16 cellular contexts compared by ENCODE assay signal in genomic region chr3:41248525-41248924, GRCh38. TPM values are rescaled to one million over a fixed set of nuclear protein-coding genes. Genes with fewer than 3 reads are reported as not detected.
DNase-seq lines count a peak whose midpoint lies in the region; ATAC-seq and TF ChIP-seq lines count a peak whose summit lies in the region.
"Had no signal": no experiment of that assay in that cellular context is flagged by ENCODE, and none has a peak within 500 bp of the region (broad histone marks: within the 10 kb centered on the region; RNA-seq: fewer than 3 reads in every experiment).

No MANE protein-coding gene starts in this region.

- no peaks in the 10 kb centered on the region for H3K4me1 ChIP-seq in Panc1 (ENCODE audit: control insufficient read depth, insufficient read depth, low read length)

- no peaks in the 10 kb centered on the region for H3K36me3 ChIP-seq in Panc1 (ENCODE audit: control insufficient read depth, insufficient read depth, low read length)

- in situ Hi-C loops in Panc1 (cut with HindIII; ENCODE audit: low pct_unique_long_range_greater_than_20kb, low sequenced_read_pairs), result no loop called here

- POLR2A ChIA-PET in Panc1 (lab: Charles Lee), result no interaction called here

- intact Hi-C loops in Panc1 (cut with micrococcal nuclease; ENCODE audit: unreplicated experiment), result no loop called here

- no peak for DNase-seq in Panc1 (ENCODE audit: low read depth, low spot score)
- peak; percentile 17 for DNase-seq in kidney tubule cell (ENCODE audit: low spot score)
- DNase-seq in mesothelial cell of epicardium (ENCODE audit: low spot score in 2 of 2, unreplicated experiment in 2 of 2), result no peak
- DNase-seq in SIG-M5 (lab: John Stamatoyannopoulos, UW), result no peak
- no peak for DNase-seq in activated CD4-positive, alpha-beta T cell treated with anti-CD3 and anti-CD28 coated beads for 48 hours
- DNase-seq in HK-2 (ENCODE audit: unreplicated experiment), result no peak
- DNase-seq: ACHN; CD4-positive, alpha-beta T cell; DMS79; EL; GOT3; H9; KG1 had no signal

- peaks cover 6% of the 10 kb centered on the region for H3K36me3 Mint-ChIP-seq in mesothelial cell of epicardium

- ATAC-seq in Panc1 (0 out of 2 replicates have a peak, but pooled peaks have one; percentile 11), HG03565 (IDR thresholded peaks at IDR 0.05; ENCODE audit: unreplicated experiment) (no peak)

- BruUV-seq in Panc1 (replicated peaks; lab: Mats Ljungman, UMichigan), result no TSS peak

- peaks cover 24% of the 10 kb centered on the region for H3K4me1 Mint-ChIP-seq in mesothelial cell of epicardium

- no peak overlapping the region for H3K4me3 Mint-ChIP-seq in mesothelial cell of epicardium
- H3K4me3 Mint-ChIP-seq: CD4-positive, alpha-beta T cell; H9 had no signal

- H3K4me3 ChIP-seq in Panc1 (ENCODE audit: low read depth in 2 of 2, low read length in 2 of 2), result no peak overlapping the region
- H3K4me3 ChIP-seq: BLaER1 treated with 17β-estradiol and CSF1 and Interleukin-3, amounts not matched to agents 10 nM and 100 nM had no signal

- TF ChIP-seq CTCF in Panc1 (IDR thresholded peaks at IDR 0.05) (no peak), mesothelial cell of epicardium (IDR thresholded peaks at IDR 0.05; ENCODE audit: unreplicated experiment) (no peak)

- no peaks in the 10 kb centered on the region for H3K9me3 ChIP-seq in Panc1 (ENCODE audit: control insufficient read depth, insufficient read depth, low read depth, low read length)

- no peaks in the 10 kb centered on the region for H3K27me3 ChIP-seq in Panc1 (ENCODE audit: control insufficient read depth, insufficient read depth, low read length)
- H3K27me3 ChIP-seq: BLaER1 treated with 17β-estradiol and CSF1 and Interleukin-3, amounts not matched to agents 10 nM and 100 nM had no signal

- no peak overlapping the region for H3K27ac ChIP-seq in Panc1 (ENCODE audit: low read length)
- H3K27ac ChIP-seq: BLaER1 treated with 17β-estradiol and CSF1 and Interleukin-3, amounts not matched to agents 10 nM and 100 nM; HL-60 had no signal

- H3K27me3 Mint-ChIP-seq in mesothelial cell of epicardium (ENCODE audit: low read depth), result no peaks in the 10 kb centered on the region
- H3K27me3 Mint-ChIP-seq: CD4-positive, alpha-beta T cell had no signal

- H3K9me3 Mint-ChIP-seq in mesothelial cell of epicardium, result peaks cover 16% of the 10 kb centered on the region
- H3K9me3 Mint-ChIP-seq: H9 had no signal

- H3K27ac Mint-ChIP-seq in mesothelial cell of epicardium, result peak overlapping the region; percentile 37
- H3K27ac Mint-ChIP-seq: CD4-positive, alpha-beta T cell; H9 had no signal

- CTCF ChIA-PET in Panc1 (lab: Charles Lee), result no interaction called here

RNA-seq across cellular contexts. Expression of gene CTNNB1, which starts 49.2 kb away (rescaled TPM):
- 186 TPM for total RNA-seq in Panc1 (2021; ENCODE audit: unreplicated experiment)
- 192 TPM for polyA plus RNA-seq in Panc1 (2012; ENCODE audit: insufficient read length)
- 534 to 545 TPM (median 537 TPM) in 3 replicates for total RNA-seq in mesothelial cell of epicardium
